12 cellular contexts compared by ENCODE assay signal in the genomic region with DNA sequence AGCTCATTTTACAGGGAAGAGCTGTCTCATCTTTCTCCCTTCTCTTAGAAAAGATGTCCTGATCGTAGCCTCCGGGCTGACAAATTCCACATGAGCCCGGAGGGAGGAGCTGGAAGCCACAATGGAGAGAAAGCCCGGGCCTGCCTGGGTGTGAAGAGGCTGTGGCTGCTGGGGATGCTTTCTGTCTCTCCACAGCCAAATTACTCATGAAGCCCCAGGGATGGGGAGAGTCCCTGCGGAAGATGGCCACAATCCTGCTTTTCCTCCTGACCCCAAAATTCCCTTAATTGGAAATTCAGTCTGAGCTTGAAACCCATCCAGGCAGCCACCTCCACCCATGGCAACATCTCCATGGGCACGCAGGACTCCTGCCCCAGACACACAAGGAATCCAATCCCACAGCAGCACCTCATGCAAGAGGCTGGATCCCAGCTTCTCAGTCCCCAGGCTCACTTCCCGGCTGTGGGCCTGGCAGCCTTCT. TPM values are rescaled to one million over a fixed set of nuclear protein-coding genes. Genes with fewer than 3 reads are reported as not detected.
DNase-seq lines count a peak whose midpoint lies in the region; ATAC-seq and TF ChIP-seq lines count a peak whose summit lies in the region.
"Had no signal": no experiment of that assay in that cellular context is flagged by ENCODE, and none has a peak within 500 bp of the region (broad histone marks: within the 10 kb centered on the region; RNA-seq: fewer than 3 reads in every experiment).

No MANE protein-coding gene starts in this region.

- H3K9me3 Mint-ChIP-seq in effector memory CD8-positive, alpha-beta T cell, result no peaks in the 10 kb centered on the region
- H3K9me3 Mint-ChIP-seq: activated CD8-positive, alpha-beta T cell treated with anti-CD3 and anti-CD28 coated beads for 36 hours; activated naive CD4-positive, alpha-beta T cell treated with anti-CD3 and anti-CD28 coated beads for 36 hours had no signal

- H3K4me1 Mint-ChIP-seq in effector memory CD8-positive, alpha-beta T cell (ENCODE audit: low read depth in 2 of 2), result no peaks in the 10 kb centered on the region

- peak overlapping the region in 7 of 10 donors; percentile 34 to 91 (median 90) for H3K27ac ChIP-seq in heart right ventricle
- H3K27ac ChIP-seq in caudate nucleus (ENCODE audit: low read depth, low read length), result peak overlapping the region; percentile 30
- peak overlapping the region; percentile 87 for H3K27ac ChIP-seq in muscle layer of colon (ENCODE audit: low read depth, low read length)
- peak overlapping the region; percentile 79 to 93 for H3K27ac ChIP-seq in aorta (ENCODE audit: low read depth in 1 of 2, low read length in 2 of 2)
- H3K27ac ChIP-seq in testis, result no peak overlapping the region

- DNase-seq in heart right ventricle, result no peak
- DNase-seq in left ventricle myocardium superior, result no peak
- no peak for DNase-seq in caudate nucleus (lab: John Stamatoyannopoulos, UW)
- DNase-seq in aorta, result peak; percentile 55 to 80
- no peak for DNase-seq in testis
- no peak for DNase-seq in effector memory CD8-positive, alpha-beta T cell
- DNase-seq: ACHN; activated CD8-positive, alpha-beta T cell treated with anti-CD3 and anti-CD28 coated beads for 36 hours had no signal

- H3K27me3 ChIP-seq in heart right ventricle, result peaks cover 0 to 3% (median 0%) of the 10 kb centered on the region in 7 donors
- no peaks in the 10 kb centered on the region for H3K27me3 ChIP-seq in muscle layer of colon (ENCODE audit: control insufficient read depth in 1 of 2, insufficient read depth in 2 of 2, low read length in 2 of 2)
- no peaks in the 10 kb centered on the region for H3K27me3 ChIP-seq in aorta (ENCODE audit: control insufficient read depth in 1 of 2, insufficient read depth in 2 of 2, low read length in 1 of 2)
- H3K27me3 ChIP-seq in testis, result no peaks in the 10 kb centered on the region

- peaks cover 27 to 39% of the 10 kb centered on the region in 2 donors for H3K27me3 Mint-ChIP-seq in effector memory CD8-positive, alpha-beta T cell

- H3K36me3 ChIP-seq in heart right ventricle (peaks cover 0 to 14% (median 2%) of the 10 kb centered on the region in 9 donors), muscle layer of colon (ENCODE audit: insufficient read depth, low read length) (peaks cover 27% of the 10 kb centered on the region), aorta (ENCODE audit: control insufficient read depth in 1 of 2, insufficient read depth in 2 of 2, low read length in 1 of 2) (no peaks in the 10 kb centered on the region), testis (ENCODE audit: low read depth, missing control alignments) (no peaks in the 10 kb centered on the region)

- 40 to 44% methylated on average over 7 of the region's 7 CpGs for WGBS in heart right ventricle, 2 donors
- WGBS in aorta, 2 donors, result 3 to 9% methylated on average over 7 of the region's 7 CpGs
- 56 to 63% methylated on average over 6 to 7 of the region's 7 CpGs for WGBS in testis, 2 donors

- H3K36me3 Mint-ChIP-seq in effector memory CD8-positive, alpha-beta T cell (ENCODE audit: insufficient read depth), result peaks cover 2% of the 10 kb centered on the region

- no peak overlapping the region for H3K9ac ChIP-seq in muscle layer of colon (ENCODE audit: low read length)

- H3K4me3 ChIP-seq in heart right ventricle, result no peak overlapping the region
- no peak overlapping the region for H3K4me3 ChIP-seq in muscle layer of colon (ENCODE audit: low read depth in 1 of 2, low read length in 2 of 2)
- no peak overlapping the region for H3K4me3 ChIP-seq in aorta (ENCODE audit: low read length in 2 of 2)
- no peak overlapping the region for H3K4me3 ChIP-seq in testis

- H3K27ac Mint-ChIP-seq in effector memory CD8-positive, alpha-beta T cell, result no peak overlapping the region
- H3K27ac Mint-ChIP-seq: activated naive CD4-positive, alpha-beta T cell treated with anti-CD3 and anti-CD28 coated beads for 36 hours had no signal

- H3K9me3 ChIP-seq in heart right ventricle, result no peaks in the 10 kb centered on the region
- no peaks in the 10 kb centered on the region for H3K9me3 ChIP-seq in muscle layer of colon (ENCODE audit: low read length)
- no peaks in the 10 kb centered on the region for H3K9me3 ChIP-seq in aorta (ENCODE audit: control insufficient read depth, low read length)
- no peaks in the 10 kb centered on the region for H3K9me3 ChIP-seq in testis

- H3K4me1 ChIP-seq in heart right ventricle (peaks cover 3 to 67% (median 36%) of the 10 kb centered on the region in 9 donors), muscle layer of colon (ENCODE audit: insufficient read depth, low read length) (peaks cover 58% of the 10 kb centered on the region), aorta (ENCODE audit: control insufficient read depth in 1 of 2, insufficient read depth in 2 of 2, low read length in 2 of 2) (peaks cover 3% of the 10 kb centered on the region in 2 donors), testis (no peaks in the 10 kb centered on the region)

- ATAC-seq in heart right ventricle (peak in 2 of 8 donors; percentile 28 to 29), left ventricle myocardium superior (no peak), aorta (ENCODE audit: low FRiP score) (peak; percentile 76), GM18502 (IDR thresholded peaks at IDR 0.05; ENCODE audit: poor library complexity, unreplicated experiment) (no peak)
- no peak for ATAC-seq in effector memory CD8-positive, alpha-beta T cell (replicated peaks)

- no peak for TF ChIP-seq POLR2A in testis (IDR thresholded peaks at IDR 0.05)

- no peak overlapping the region for H3K4me3 Mint-ChIP-seq in effector memory CD8-positive, alpha-beta T cell
- H3K4me3 Mint-ChIP-seq: activated CD8-positive, alpha-beta T cell treated with anti-CD3 and anti-CD28 coated beads for 36 hours; activated naive CD4-positive, alpha-beta T cell treated with anti-CD3 and anti-CD28 coated beads for 36 hours had no signal

- intact Hi-C loops in heart right ventricle (cut with DNase I), result loop anchor here in 3 of 10 donors (5.0 kb wide), 1 partner anchor 33 kb away; the partner anchor contains the start of gene JPH2 (in 3 of the 3)
- intact Hi-C loops in left ventricle myocardium superior (cut with micrococcal nuclease), result no loop called here
- intact Hi-C loops in aorta (cut with DNase I), result loop anchor here in 1 of 2 donors (5.0 to 10.0 kb wide), 2 partner anchors 33 to 440 kb away; partner anchors contain the start of gene JPH2
- intact Hi-C loops in testis (cut with DNase I; ENCODE audit: low total_unique reads), result no loop called here

- TF ChIP-seq CTCF in heart right ventricle (IDR thresholded peaks at IDR 0.05) (peak in 4 of 9 donors; percentile 10 to 38 (median 29)), testis (IDR thresholded peaks at IDR 0.05) (no peak)

RNA-seq across cellular contexts. Expression of gene JPH2, which starts 32.4 kb away (rescaled TPM):
- 100 to 1,000 TPM in 9 of 10 donors, 10 to 100 TPM in 1; 97.2 to 215 (median 152) TPM for total RNA-seq in heart right ventricle
- polyA plus RNA-seq in heart right ventricle, result 10 to 100 TPM; 61.9 to 94.7 TPM
- total RNA-seq in left ventricle myocardium superior, result 182 TPM
- 100 to 1,000 TPM in 1 of 2 donors, 10 to 100 TPM in 1; 63.3 to 140 TPM for total RNA-seq in aorta
- 10 to 100 TPM; 12.8 to 19.4 TPM for polyA plus RNA-seq in aorta
- total RNA-seq in testis, result 1 to 10 TPM; 1.9 to 3.2 TPM
- 3.7 TPM for polyA plus RNA-seq in testis (ENCODE audit: insufficient read depth, low read depth, low replicate concordance)
- total RNA-seq: activated naive CD4-positive, alpha-beta T cell treated with anti-CD3 and anti-CD28 coated beads for 36 hours had no signal
- polyA plus RNA-seq: neural cell had no signal

RNA-seq across cellular contexts. Expression of gene OSER1, which starts 56.0 kb away (rescaled TPM):
- total RNA-seq in heart right ventricle (10 to 100 TPM; 22.6 to 37.3 (median 31.3) TPM), left ventricle myocardium superior (35.2 TPM), aorta (10 to 100 TPM; 26.7 to 34.2 TPM), testis (10 to 100 TPM; 79.0 to 80.4 TPM)
- polyA plus RNA-seq in heart right ventricle (10 to 100 TPM; 16.4 to 26.9 TPM), aorta (10 to 100 TPM; 29.2 to 54.1 TPM), testis (ENCODE audit: insufficient read depth, low read depth, low replicate concordance) (195 TPM)

Comparison
In these comparisons a context has a peak if more than half of its experiments do, and no peak if none do; other contexts are left out.
1. DNase-seq: peak in aorta (2 of 2); none in heart right ventricle (0 of 2), left ventricle myocardium superior (single experiment), caudate nucleus (0 of 61), testis (single experiment) and effector memory CD8-positive, alpha-beta T cell (0 of 3).
2. H3K27ac ChIP-seq: peak in heart right ventricle (7 of 10), caudate nucleus (single experiment), muscle layer of colon (single experiment) and aorta (2 of 2); none in testis (0 of 2).
3. RNA of gene JPH2, which starts 32.4 kb away (total RNA-seq): 182 TPM in left ventricle myocardium superior (single experiment), 97.2 to 215 TPM in heart right ventricle and 63.3 to 140 TPM in aorta; 1.9 to 3.2 TPM in testis; every median in the first group is over 10 times any median in the second.